Comparison of ENCODE assay signal across 17 cellular contexts in the genomic region with DNA sequence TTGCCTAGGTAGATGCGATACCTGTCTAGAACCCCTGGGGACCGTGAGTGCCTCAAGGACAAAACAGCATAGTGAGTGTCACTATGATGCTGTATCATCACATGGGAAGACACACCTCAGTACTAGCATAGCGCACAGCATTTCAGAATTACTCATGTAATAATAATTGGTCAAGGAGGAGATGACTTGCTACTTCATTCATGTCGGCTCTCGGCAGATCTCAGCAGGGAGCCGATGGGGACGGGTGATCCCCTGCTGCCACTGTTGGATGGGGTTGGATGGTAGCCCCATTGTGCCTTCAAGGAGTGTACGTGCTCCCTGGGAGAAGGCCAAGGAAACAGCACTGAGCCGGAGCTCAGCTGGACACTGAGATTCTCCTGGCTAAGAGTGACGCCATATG.
"Had no signal": no experiment of that assay in that cellular context is flagged by ENCODE, and none has a peak within 500 bp of the region (broad histone marks: within the 10 kb centered on the region; RNA-seq: fewer than 3 reads in every experiment).

No MANE protein-coding gene starts in this region.

- H3K36me3 Mint-ChIP-seq: naive B cell had no signal

- H3K9me3 ChIP-seq: mucosa of descending colon, prostate gland, right atrium auricular region had no signal

- H3K27ac ChIP-seq: cardiac muscle cell, dorsolateral prefrontal cortex, prostate gland, right atrium auricular region, tibial artery had no signal

- H3K36me3 ChIP-seq: cardiac muscle cell, prostate gland, right atrium auricular region, tibial artery had no signal

- H3K4me3 Mint-ChIP-seq: activated CD4-positive, alpha-beta T cell treated with anti-CD3 and anti-CD28 coated beads, Interleukin-2, amount 10 ng/mL, durations not matched to agents 7 days and 5 days; activated CD8-positive, alpha-beta T cell treated with anti-CD3 and anti-CD28 coated beads, Interleukin-2, amount 10 ng/mL, durations not matched to agents 7 days and 5 days; activated naive CD4-positive, alpha-beta T cell treated with anti-CD3 and anti-CD28 coated beads for 36 hours; activated T-cell treated with anti-CD3 and anti-CD28 coated beads, Interleukin-2, amount 50 U/mL, for 24 hours; naive B cell; neural crest cell had no signal

- H3K9me3 Mint-ChIP-seq: activated CD4-positive, alpha-beta T cell treated with anti-CD3 and anti-CD28 coated beads, Interleukin-2, amount 10 ng/mL, durations not matched to agents 7 days and 5 days; activated naive CD4-positive, alpha-beta T cell treated with anti-CD3 and anti-CD28 coated beads for 36 hours; activated T-helper 2 cell treated with anti-CD3 and anti-CD28 coated beads, Interferon-gamma antibody, Interleukin-2, Interleukin-4, amounts not matched to agents 10 μg/mL and 5 μg/mL and 100 μg/mL, durations not matched to agents 14 hours and 24 hours and 36 hours; neural crest cell had no signal

- DNase-seq: activated CD4-positive, alpha-beta T cell treated with anti-CD3 and anti-CD28 coated beads, Interleukin-2, amount 10 ng/mL, durations not matched to agents 7 days and 5 days; activated CD8-positive, alpha-beta T cell treated with anti-CD3 and anti-CD28 coated beads, Interleukin-2, amount 10 ng/mL, durations not matched to agents 7 days and 5 days; activated naive CD4-positive, alpha-beta T cell treated with anti-CD3 and anti-CD28 coated beads for 36 hours; activated T-cell treated with anti-CD3 and anti-CD28 coated beads, Interleukin-2, amount 50 U/mL, for 24 hours; anterior cingulate cortex; dorsolateral prefrontal cortex; mesenchymal stem cell; mucosa of descending colon; naive B cell; stimulated activated CD4-positive, alpha-beta T cell treated with anti-CD3 and anti-CD28 coated beads, Interleukin-2, amount 100 ng/mL, for 24 hours; stimulated activated naive CD8-positive, alpha-beta T cell treated with anti-CD3 and anti-CD28 coated beads, Interleukin-15, Interleukin-2, amounts not matched to agents 100 U/mL and 50 U/mL, for 24 hours; tibial artery had no signal

- H3K4me3 ChIP-seq: cardiac muscle cell, dorsolateral prefrontal cortex, mucosa of descending colon, prostate gland, right atrium auricular region, tibial artery had no signal

- H3K27ac Mint-ChIP-seq: activated CD4-positive, alpha-beta T cell treated with anti-CD3 and anti-CD28 coated beads, Interleukin-2, amount 10 ng/mL, durations not matched to agents 7 days and 5 days; activated CD8-positive, alpha-beta T cell treated with anti-CD3 and anti-CD28 coated beads, Interleukin-2, amount 10 ng/mL, durations not matched to agents 7 days and 5 days; activated naive CD4-positive, alpha-beta T cell treated with anti-CD3 and anti-CD28 coated beads for 36 hours; activated T-cell treated with anti-CD3 and anti-CD28 coated beads, Interleukin-2, amount 50 U/mL, for 24 hours; activated T-helper 2 cell treated with anti-CD3 and anti-CD28 coated beads, Interferon-gamma antibody, Interleukin-2, Interleukin-4, amounts not matched to agents 10 μg/mL and 5 μg/mL and 100 μg/mL, durations not matched to agents 14 hours and 24 hours and 36 hours; naive B cell had no signal

- H3K4me1 Mint-ChIP-seq: activated CD4-positive, alpha-beta T cell treated with anti-CD3 and anti-CD28 coated beads, Interleukin-2, amount 10 ng/mL, durations not matched to agents 7 days and 5 days; naive B cell; neural crest cell had no signal

- H3K27me3 Mint-ChIP-seq: activated CD4-positive, alpha-beta T cell treated with anti-CD3 and anti-CD28 coated beads, Interleukin-2, amount 10 ng/mL, durations not matched to agents 7 days and 5 days had no signal

- H3K27me3 ChIP-seq: cardiac muscle cell, dorsolateral prefrontal cortex, right atrium auricular region, tibial artery had no signal

- H3K4me1 ChIP-seq: prostate gland, right atrium auricular region, tibial artery had no signal
